In the genomic region with DNA sequence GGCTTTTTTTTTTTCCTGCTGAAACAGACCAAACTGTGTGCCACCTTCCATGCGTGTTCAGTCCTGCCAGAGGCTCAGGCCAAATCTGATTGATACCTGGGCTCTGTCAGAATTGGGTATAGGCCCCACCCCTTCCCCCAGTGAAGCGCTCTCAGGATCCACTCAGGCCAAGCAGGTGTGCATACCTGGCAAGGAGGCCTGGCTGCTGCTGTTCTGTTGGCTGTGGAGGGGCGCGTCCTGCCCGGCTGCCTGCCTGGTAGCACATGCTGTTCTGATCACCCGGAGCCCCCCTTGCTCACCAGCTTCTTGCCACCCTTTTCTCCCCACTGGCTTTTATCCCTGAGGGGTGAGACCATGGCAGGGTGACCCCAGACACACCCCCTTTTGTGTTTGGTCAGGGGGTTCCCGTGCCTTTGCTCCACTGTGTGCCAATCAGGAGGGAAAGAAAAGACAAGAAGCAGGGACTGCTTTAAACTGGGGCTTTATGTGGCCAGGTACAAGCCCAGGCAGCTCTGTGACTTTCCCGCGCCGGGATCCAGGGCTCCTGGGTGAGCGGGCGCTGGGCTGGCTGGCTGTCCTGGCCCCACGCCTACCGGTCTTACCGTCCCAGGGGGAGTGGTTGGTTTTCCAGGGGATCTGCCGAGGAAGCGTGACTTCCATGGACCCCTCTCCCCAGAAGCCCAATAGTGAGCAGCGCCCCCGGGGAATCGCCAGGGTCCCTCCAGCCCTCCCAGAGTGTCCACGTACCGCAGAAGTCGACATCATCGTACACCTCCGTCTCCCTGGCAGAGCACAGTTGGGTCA, we compare ENCODE assay signal across 13 cellular contexts. TPM values are rescaled to one million over a fixed set of nuclear protein-coding genes. Genes with fewer than 3 reads are reported as not detected.
DNase-seq lines count a peak whose midpoint lies in the region; ATAC-seq and TF ChIP-seq lines count a peak whose summit lies in the region.
"Had no signal": no experiment of that assay in that cellular context is flagged by ENCODE, and none has a peak within 500 bp of the region (broad histone marks: within the 10 kb centered on the region; RNA-seq: fewer than 3 reads in every experiment).

No MANE protein-coding gene starts in this region.

- TF ChIP-seq CTCF in colonic mucosa (IDR thresholded peaks at IDR 0.05), result no peak

- H3K27me3 ChIP-seq in esophagus (ENCODE audit: control insufficient read depth in 1 of 2, insufficient read depth in 2 of 2, low read length in 2 of 2), result no peaks in the 10 kb centered on the region
- H3K27me3 ChIP-seq in thymus (ENCODE audit: control insufficient read depth, insufficient read depth), result no peaks in the 10 kb centered on the region
- H3K27me3 ChIP-seq in colonic mucosa, result no peaks in the 10 kb centered on the region

- peaks cover 22 to 40% of the 10 kb centered on the region in 2 donors for H3K36me3 ChIP-seq in esophagus (ENCODE audit: control insufficient read depth in 2 of 2, insufficient read depth in 2 of 2, low read length in 1 of 2)
- H3K36me3 ChIP-seq in thymus (ENCODE audit: control insufficient read depth, insufficient read depth), result peaks cover 47% of the 10 kb centered on the region
- H3K36me3 ChIP-seq in colonic mucosa, result peaks cover 27% of the 10 kb centered on the region

- H3K27ac ChIP-seq in esophagus (ENCODE audit: low read depth in 2 of 2, low read length in 1 of 2) (peak overlapping the region; percentile 86 to 88), thymus (ENCODE audit: low read depth) (peak overlapping the region; percentile 36), colonic mucosa (no peak overlapping the region)

- no peaks in the 10 kb centered on the region for H3K27me3 Mint-ChIP-seq in activated T-cell treated with anti-CD3 and anti-CD28 coated beads, Interleukin-2, amount 50 U/mL, for 24 hours

- peaks cover 50% of the 10 kb centered on the region for H3K4me1 Mint-ChIP-seq in activated T-cell treated with anti-CD3 and anti-CD28 coated beads, Interleukin-2, amount 50 U/mL, for 24 hours (ENCODE audit: low read depth)

- 49 to 62% methylated on average over 25 of the region's 25 CpGs for WGBS in esophagus, 2 donors
- 94% methylated on average over 25 of the region's 25 CpGs for WGBS in thymus

- no peak for DNase-seq in activated T-cell treated with anti-CD3 and anti-CD28 coated beads, Interleukin-2, amount 50 U/mL, for 24 hours
- DNase-seq in activated T-cell treated with anti-CD3 and anti-CD28 coated beads, Interleukin-2, amount 50 U/mL, for 1 hour, result no peak
- peak; percentile 52 for DNase-seq in NCI-H510A treated with DMSO at 0.1 percent for 48 hours (lab: John Stamatoyannopoulos, UW)
- no peak for DNase-seq in CD1c-positive myeloid dendritic cell (ENCODE audit: extremely low spot score)
- DNase-seq in colonic mucosa, result no peak
- DNase-seq: NCI-H1436 treated with DMSO at 0.1 percent for 48 hours, T1000 had no signal

- intact Hi-C loops in colonic mucosa (cut with DNase I), result no loop called here

- ATAC-seq in HG03025 (IDR thresholded peaks at IDR 0.05; ENCODE audit: low FRiP score, unreplicated experiment), result no peak

- peaks cover 60% of the 10 kb centered on the region for H3K36me3 Mint-ChIP-seq in activated T-cell treated with anti-CD3 and anti-CD28 coated beads, Interleukin-2, amount 50 U/mL, for 24 hours (ENCODE audit: low read depth)

- H3K9me3 ChIP-seq in esophagus (ENCODE audit: control insufficient read depth in 2 of 2, insufficient read depth in 1 of 2, low read depth in 1 of 2, low read length in 1 of 2) (no peaks in the 10 kb centered on the region), thymus (ENCODE audit: control insufficient read depth) (no peaks in the 10 kb centered on the region), colonic mucosa (no peaks in the 10 kb centered on the region)

- peak overlapping the region; percentile 77 for H3K27ac Mint-ChIP-seq in activated T-cell treated with anti-CD3 and anti-CD28 coated beads, Interleukin-2, amount 50 U/mL, for 24 hours

- no peaks in the 10 kb centered on the region for H3K9me3 Mint-ChIP-seq in activated T-cell treated with anti-CD3 and anti-CD28 coated beads, Interleukin-2, amount 50 U/mL, for 24 hours

- H3K9ac ChIP-seq in colonic mucosa (ENCODE audit: low read depth in 2 of 2, low read length in 2 of 2), result no peak overlapping the region

- H3K4me3 ChIP-seq in esophagus (ENCODE audit: low read depth in 1 of 2, low read length in 2 of 2), result no peak overlapping the region
- no peak overlapping the region for H3K4me3 ChIP-seq in thymus (ENCODE audit: low read length)
- no peak overlapping the region for H3K4me3 ChIP-seq in colonic mucosa

- H3K4me3 Mint-ChIP-seq in activated T-cell treated with anti-CD3 and anti-CD28 coated beads, Interleukin-2, amount 50 U/mL, for 24 hours, result no peak overlapping the region

- peaks cover 5 to 37% of the 10 kb centered on the region in 2 donors for H3K4me1 ChIP-seq in esophagus (ENCODE audit: control insufficient read depth in 2 of 2, insufficient read depth in 2 of 2, low read length in 1 of 2)
- H3K4me1 ChIP-seq in thymus (ENCODE audit: control insufficient read depth, insufficient read depth, low read length), result peaks cover 40% of the 10 kb centered on the region
- H3K4me1 ChIP-seq in colonic mucosa, result no peaks in the 10 kb centered on the region

RNA-seq across cellular contexts. Expression of a gene that starts 12.6 kb away (rescaled TPM):
- 1 to 10 TPM in 1 of 2 donors, under 1 TPM in 1; 0.28 to 1.4 TPM for polyA plus RNA-seq in esophagus
- 7.5 TPM for polyA plus RNA-seq in thymus
- under 1 TPM; 0.49 to 0.96 TPM for total RNA-seq in colonic mucosa
- total RNA-seq: Daoy, glomerular endothelial cell, HT-29 had no signal

RNA-seq across cellular contexts. Expression of a gene that starts 24.2 kb away (rescaled TPM):
- polyA plus RNA-seq in esophagus (10 to 100 TPM; 22.6 to 27.2 TPM), thymus (27.6 TPM)
- total RNA-seq in colonic mucosa, result 10 to 100 TPM; 19.5 to 31.9 TPM

RNA-seq across cellular contexts. Expression of a gene that starts 45.0 kb away (rescaled TPM):
- polyA plus RNA-seq in esophagus (100 to 1,000 TPM in 1 of 2 donors, 10 to 100 TPM in 1; 49.9 to 134 TPM), thymus (123 TPM)
- total RNA-seq in colonic mucosa, result 100 to 1,000 TPM; 122 to 339 TPM
